ENCODE assay signal across 25 cellular contexts in genomic region chr9:35568196-35568595, GRCh38. TPM values are rescaled to one million over a fixed set of nuclear protein-coding genes. Genes with fewer than 3 reads are reported as not detected.
A peak's percentile ranks its signal among the peaks of the same experiment; 100 is the strongest.
DNase-seq lines count a peak whose midpoint lies in the region; ATAC-seq and TF ChIP-seq lines count a peak whose summit lies in the region.
"Had no signal": no experiment of that assay in that cellular context is flagged by ENCODE, and none has a peak within 500 bp of the region (broad histone marks: within the 10 kb centered on the region; RNA-seq: fewer than 3 reads in every experiment).

No MANE protein-coding gene starts in this region.

- H2BK12ac ChIP-seq in H9 (ENCODE audit: insufficient read length, low read depth, low read length) = no peak overlapping the region

- H3K14ac ChIP-seq in H9 (ENCODE audit: insufficient read depth, low read length) = no peak overlapping the region

- H3K23me2 ChIP-seq in H9 (ENCODE audit: insufficient read length, low read depth, low read length, poor library complexity, severe bottlenecking) = no peaks in the 10 kb centered on the region

- H3K18ac ChIP-seq in H9 (ENCODE audit: insufficient read length, low read depth, low read length) = no peak overlapping the region

- ATAC-seq in upper lobe of right lung = peak; percentile 42
- no peak for ATAC-seq in GM19035 (IDR thresholded peaks at IDR 0.05; ENCODE audit: unreplicated experiment)
- ATAC-seq in HG02642 (IDR thresholded peaks at IDR 0.05; ENCODE audit: poor library complexity, unreplicated experiment) = no peak

- no peak overlapping the region for H3K4me3 ChIP-seq in Loucy (ENCODE audit: low read length, poor library complexity, severe bottlenecking)
- H3K4me3 ChIP-seq in upper lobe of right lung = no peak overlapping the region
- H3K4me3 ChIP-seq: BLaER1, PC-9, SK-N-MC had no signal

- H4K20me1 ChIP-seq in H9 (ENCODE audit: control insufficient read depth, insufficient read depth, insufficient read length) (no peaks in the 10 kb centered on the region), Loucy (ENCODE audit: insufficient read depth, low read length, poor library complexity, severe bottlenecking) (no peaks in the 10 kb centered on the region)
- H4K20me1 ChIP-seq: BLaER1 had no signal

- H3K9me3 ChIP-seq in H9 (ENCODE audit: control insufficient read depth, low read depth, low read length) (no peaks in the 10 kb centered on the region), Loucy (ENCODE audit: insufficient read depth, low read depth, low read length) (no peaks in the 10 kb centered on the region), upper lobe of right lung (no peaks in the 10 kb centered on the region)
- H3K9me3 ChIP-seq: BLaER1 had no signal

- H3K4me2 ChIP-seq in H9 (ENCODE audit: insufficient read depth, insufficient read length, low read length) = no peak overlapping the region
- H3K4me2 ChIP-seq in Loucy (ENCODE audit: low read depth, low read length, poor library complexity, severe bottlenecking) = no peak overlapping the region
- H3K4me2 ChIP-seq: BLaER1, PC-9 had no signal

- no peaks in the 10 kb centered on the region for H3K9me2 ChIP-seq in Loucy (replicated peaks; ENCODE audit: low read depth, low read length)

- no peaks in the 10 kb centered on the region for H3K36me3 Mint-ChIP-seq in H9 (ENCODE audit: insufficient read depth in 1 of 3, low read depth in 3 of 3)

- H3K4me1 ChIP-seq in H9 (ENCODE audit: insufficient read depth, low read length) (no peaks in the 10 kb centered on the region), Loucy (ENCODE audit: insufficient read depth, low read length, poor library complexity, severe bottlenecking) (no peaks in the 10 kb centered on the region), upper lobe of right lung (peaks cover 11% of the 10 kb centered on the region)

- no peaks in the 10 kb centered on the region for H3K36me3 ChIP-seq in Loucy (ENCODE audit: insufficient read depth, low read length)
- no peaks in the 10 kb centered on the region for H3K36me3 ChIP-seq in upper lobe of right lung
- H3K36me3 ChIP-seq: BLaER1 had no signal

- H2BK20ac ChIP-seq in H9 (ENCODE audit: low read depth, low read length, poor library complexity, severe bottlenecking) = no peak overlapping the region

- no peak overlapping the region for H3T11ph ChIP-seq in H9 (ENCODE audit: low read length)

- H3K4me3 Mint-ChIP-seq in H9 = no peak overlapping the region
- H3K4me3 Mint-ChIP-seq: CD4-positive, alpha-beta T cell had no signal

- H2BK15ac ChIP-seq in H9 (ENCODE audit: low read depth, low read length) = no peak overlapping the region

- H3K27ac ChIP-seq in H9 (ENCODE audit: insufficient read length, low read depth, low read length) (no peak overlapping the region), upper lobe of right lung (no peak overlapping the region)
- H3K27ac ChIP-seq: BLaER1, PC-9, SK-N-MC had no signal

- H2AFZ ChIP-seq in H9 (ENCODE audit: low read length) (no peak overlapping the region), Loucy (ENCODE audit: low read length) (no peak overlapping the region)
- H2AFZ ChIP-seq: PC-9 had no signal

- no peaks in the 10 kb centered on the region for H3F3A ChIP-seq in Loucy (ENCODE audit: low read depth)

- no peak overlapping the region for H3K27ac Mint-ChIP-seq in H9
- H3K27ac Mint-ChIP-seq: CD4-positive, alpha-beta T cell had no signal

- H3K4ac ChIP-seq in H9 (ENCODE audit: low read depth, low read length) = no peak overlapping the region

- no peaks in the 10 kb centered on the region for H3K27me3 Mint-ChIP-seq in H9 (ENCODE audit: low read depth)
- H3K27me3 Mint-ChIP-seq: CD4-positive, alpha-beta T cell had no signal

- no peak overlapping the region for H2AK5ac ChIP-seq in H9 (ENCODE audit: insufficient read length, low read length)

- TF ChIP-seq CTCF in H9 (conservative IDR thresholded peaks at IDR 0.05) (peak; percentile 25; the same call in 1 of the 3 replicates), Loucy (conservative IDR thresholded peaks at IDR 0.05; ENCODE audit: low read length) (0 out of 2 replicates have a peak, but pooled peaks have one; percentile 13), upper lobe of right lung (IDR thresholded peaks at IDR 0.05) (no peak)

- no peak overlapping the region for H4K5ac ChIP-seq in H9 (ENCODE audit: insufficient read length, low read depth, low read length)

- H3K9ac ChIP-seq in H9 (ENCODE audit: extremely low read depth, insufficient read length, low read length) = no peak overlapping the region
- H3K9ac ChIP-seq in Loucy (ENCODE audit: low read depth, low read length, poor library complexity, severe bottlenecking) = no peak overlapping the region
- H3K9ac ChIP-seq: BLaER1 had no signal

- no peak overlapping the region for H2BK120ac ChIP-seq in H9 (ENCODE audit: low read depth, low read length, poor library complexity, severe bottlenecking)

- H3K79me1 ChIP-seq in H9 (ENCODE audit: insufficient read depth, low read depth, low read length, poor library complexity, severe bottlenecking) = no peaks in the 10 kb centered on the region

- H3K4me1 Mint-ChIP-seq in H9 = peaks cover 8 to 12% of the 10 kb centered on the region in 2 experiments

- no peak overlapping the region for H4K91ac ChIP-seq in H9 (ENCODE audit: insufficient read length, low read depth, low read length)

- H3K23ac ChIP-seq in H9 (ENCODE audit: insufficient read length, low read depth, low read length) = no peak overlapping the region

- no peak overlapping the region for H2BK5ac ChIP-seq in H9 (ENCODE audit: insufficient read length, low read length)

- H3K79me2 ChIP-seq in H9 (ENCODE audit: insufficient read depth, low read length) (no peaks in the 10 kb centered on the region), Loucy (ENCODE audit: insufficient read depth, low read length) (no peaks in the 10 kb centered on the region)

- H3K9me3 Mint-ChIP-seq in H9 = no peaks in the 10 kb centered on the region
- H3K9me3 Mint-ChIP-seq: CD4-positive, alpha-beta T cell had no signal

- WGBS in H9 (ENCODE audit: extremely low coverage, insufficient read length, low lambda C conversion rate) = no CpG with 5 or more reads among the region's 4 CpGs

- no peak overlapping the region for H3K56ac ChIP-seq in H9 (ENCODE audit: insufficient read length, low read depth, low read length)

- intact Hi-C loops in upper lobe of right lung (cut with DNase I) = no loop called here

- DNase-seq in H9 = no peak
- DNase-seq in myocyte (ENCODE audit: low read depth) = peak; percentile 89
- DNase-seq in upper lobe of right lung = no peak
- no peak for DNase-seq in nucleus accumbens (lab: John Stamatoyannopoulos, UW)
- DNase-seq: CD4-positive, alpha-beta T cell; COR-L47; DMS 273 treated with DMSO at 0.1 percent for 48 hours; DND-41; GOT3; NCI-H1105; NCI-H146; NCI-H2029; NCI-H2171; NCI-H345; NCI-H524; NCI-H82; PC-9; RPMI8226; SHP77 had no signal

- H4K8ac ChIP-seq in H9 (replicated peaks; ENCODE audit: insufficient read length, low read depth, low read length) = no peak overlapping the region

- no peaks in the 10 kb centered on the region for H3K27me3 ChIP-seq in H9 (ENCODE audit: insufficient read depth, low read length)
- H3K27me3 ChIP-seq in Loucy (ENCODE audit: insufficient read depth, low read length, poor library complexity, severe bottlenecking) = no peaks in the 10 kb centered on the region
- no peaks in the 10 kb centered on the region for H3K27me3 ChIP-seq in upper lobe of right lung
- H3K27me3 ChIP-seq: BLaER1 had no signal

RNA-seq across cellular contexts. Expression of gene TESK1, which starts 36.9 kb away (rescaled TPM):
- total RNA-seq in H9 (2021) (28.1 and 28.6 TPM in 2 replicates), myocyte (63.5 and 76.8 TPM in 2 replicates), upper lobe of right lung (43.9 TPM)
- 75.2 TPM for polyA plus RNA-seq in myocyte (2012)

RNA-seq across cellular contexts. Expression of gene CD72, which starts 50.0 kb away (rescaled TPM):
- total RNA-seq in H9 (2021) (3.3 and 3.9 TPM in 2 replicates), myocyte (2.2 TPM in 2 replicates), upper lobe of right lung (3.0 TPM)
- 2.3 TPM for polyA plus RNA-seq in myocyte (2012)
- total RNA-seq: A673 had no signal
